21 cellular contexts compared by ENCODE assay signal in the genomic region with DNA sequence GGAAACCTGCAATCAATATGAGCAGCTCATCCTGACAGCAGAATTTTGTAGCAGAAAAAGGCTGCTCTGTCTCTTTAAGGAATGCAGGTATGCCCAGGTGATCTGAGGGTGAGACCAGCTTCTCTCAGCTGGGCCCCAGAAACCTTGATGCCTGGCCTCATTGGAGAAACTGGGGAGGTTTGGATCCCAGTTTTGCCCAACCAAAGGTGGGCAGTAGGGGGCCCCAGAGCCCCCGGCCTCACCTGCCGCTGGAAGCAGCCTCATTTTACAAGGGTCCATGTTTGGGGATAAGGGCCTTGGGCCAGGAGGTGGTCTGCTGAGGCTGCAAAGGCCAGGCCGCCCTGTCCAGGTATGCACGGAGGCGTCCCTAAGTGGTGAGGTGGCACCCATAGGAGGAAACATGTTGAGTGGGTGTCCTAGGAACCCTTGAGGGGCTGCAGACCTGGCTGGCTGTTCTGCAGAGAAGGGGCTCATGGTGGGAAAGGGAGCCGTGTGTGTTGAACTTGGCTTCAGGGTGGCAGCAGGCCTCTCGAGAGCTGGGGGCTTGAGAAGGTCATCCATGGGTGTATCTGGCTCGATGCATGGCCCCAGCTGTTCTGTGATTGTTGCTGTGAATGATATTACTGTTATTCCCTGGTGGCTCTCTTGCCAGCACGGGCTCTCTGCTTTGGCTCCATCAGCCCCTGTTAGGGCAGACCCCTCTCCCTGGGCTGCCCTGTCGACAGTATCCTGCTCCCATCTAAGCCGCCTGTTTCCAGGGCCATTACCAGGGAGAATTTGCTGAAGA.
"Had no signal": no experiment of that assay in that cellular context is flagged by ENCODE, and none has a peak within 500 bp of the region (broad histone marks: within the 10 kb centered on the region; RNA-seq: fewer than 3 reads in every experiment).

No MANE protein-coding gene starts in this region.

- H3K27me3 ChIP-seq: Peyer's patch had no signal

- ATAC-seq: activated naive CD4-positive, alpha-beta T cell treated with anti-CD3 and anti-CD28 coated beads, Interleukin-2, amount 50 U/mL, for 72 hours; activated T-cell treated with anti-CD3 and anti-CD28 coated beads, Interleukin-2, amount 50 U/mL, for 4 hours; T-helper 17 cell had no signal

- H3K27me3 Mint-ChIP-seq: activated B cell treated with CpG ODN at 0.5 μM for 24 hours; activated CD4-positive, alpha-beta T cell treated with anti-CD3 and anti-CD28 coated beads, Interleukin-2, amount 10 ng/mL, durations not matched to agents 24 days and 14 days; T-helper 17 cell had no signal

- H3K4me3 Mint-ChIP-seq: activated B cell treated with CpG ODN at 0.5 μM for 24 hours; activated CD4-positive, alpha-beta T cell treated with anti-CD3 and anti-CD28 coated beads, Interleukin-2, amount 10 ng/mL, durations not matched to agents 24 days and 14 days; activated T-cell treated with anti-CD3 and anti-CD28 coated beads, Interleukin-2, amount 50 U/mL, for 4 hours; T-helper 17 cell had no signal

- H3K36me3 ChIP-seq: Peyer's patch had no signal

- DNase-seq: activated B cell treated with CpG ODN at 0.5 μM for 24 hours; activated CD4-positive, alpha-beta T cell treated with anti-CD3 and anti-CD28 coated beads for 1 hour; activated CD4-positive, alpha-beta T cell treated with anti-CD3 and anti-CD28 coated beads, Interleukin-2, amount 10 ng/mL, durations not matched to agents 24 days and 14 days; activated CD4-positive, alpha-beta T cell treated with anti-CD3 and anti-CD28 coated beads, Interleukin-2, amount 50 U/mL, for 48 hours; activated effector memory CD4-positive, alpha-beta T cell treated with anti-CD3 and anti-CD28 coated beads, Interleukin-2, amount 50 U/mL, for 16 hours; activated naive CD4-positive, alpha-beta T cell treated with Interleukin-2 at 50 U/mL for 16 hours; activated T-cell treated with anti-CD3 and anti-CD28 coated beads, Interleukin-2, amount 50 U/mL, for 4 hours; amygdala; MM.1S; NCI-H1105 treated with DMSO at 0.1 percent for 48 hours; NCI-H1436 treated with DMSO at 0.1 percent for 48 hours; NCI-H187 treated with DMSO at 0.1 percent for 48 hours; NCI-H2081 treated with DMSO at 0.1 percent for 48 hours; NCI-H446; NCI-H524; Peyer's patch; SIG-M5; T-helper 17 cell; T-helper 9 cell had no signal

- FAIRE-seq: astrocyte had no signal

- H3K36me3 Mint-ChIP-seq: activated naive CD4-positive, alpha-beta T cell treated with anti-CD3 and anti-CD28 coated beads, Interleukin-2, amount 50 U/mL, for 72 hours had no signal

- H3K27ac ChIP-seq: Peyer's patch had no signal

- H3K4me1 Mint-ChIP-seq: activated B cell treated with CpG ODN at 0.5 μM for 24 hours; activated CD4-positive, alpha-beta T cell treated with anti-CD3 and anti-CD28 coated beads, Interleukin-2, amount 10 ng/mL, durations not matched to agents 24 days and 14 days; T-helper 17 cell had no signal

- H3K27ac Mint-ChIP-seq: activated B cell treated with CpG ODN at 0.5 μM for 24 hours; activated CD4-positive, alpha-beta T cell treated with anti-CD3 and anti-CD28 coated beads, Interleukin-2, amount 10 ng/mL, durations not matched to agents 24 days and 14 days; activated naive CD4-positive, alpha-beta T cell treated with anti-CD3 and anti-CD28 coated beads, Interleukin-2, amount 50 U/mL, for 72 hours; T-helper 17 cell had no signal

- H3K4me1 ChIP-seq: Peyer's patch had no signal

- H3K4me3 ChIP-seq: Peyer's patch had no signal

- H3K9me3 ChIP-seq: Peyer's patch had no signal
